In genomic region chr4:8847331-8847730, GRCh38 we compare ENCODE assay signal across 1 cellular context.
TF ChIP-seq lines count a peak whose summit lies in the region.

No MANE protein-coding gene starts in this region.

TF ChIP-seq in HCT116, 20 proteins besides CTCF, POLR2A, EP300 and RAD21 (continued from another document):
- TF ChIP-seq, protein P1, sequence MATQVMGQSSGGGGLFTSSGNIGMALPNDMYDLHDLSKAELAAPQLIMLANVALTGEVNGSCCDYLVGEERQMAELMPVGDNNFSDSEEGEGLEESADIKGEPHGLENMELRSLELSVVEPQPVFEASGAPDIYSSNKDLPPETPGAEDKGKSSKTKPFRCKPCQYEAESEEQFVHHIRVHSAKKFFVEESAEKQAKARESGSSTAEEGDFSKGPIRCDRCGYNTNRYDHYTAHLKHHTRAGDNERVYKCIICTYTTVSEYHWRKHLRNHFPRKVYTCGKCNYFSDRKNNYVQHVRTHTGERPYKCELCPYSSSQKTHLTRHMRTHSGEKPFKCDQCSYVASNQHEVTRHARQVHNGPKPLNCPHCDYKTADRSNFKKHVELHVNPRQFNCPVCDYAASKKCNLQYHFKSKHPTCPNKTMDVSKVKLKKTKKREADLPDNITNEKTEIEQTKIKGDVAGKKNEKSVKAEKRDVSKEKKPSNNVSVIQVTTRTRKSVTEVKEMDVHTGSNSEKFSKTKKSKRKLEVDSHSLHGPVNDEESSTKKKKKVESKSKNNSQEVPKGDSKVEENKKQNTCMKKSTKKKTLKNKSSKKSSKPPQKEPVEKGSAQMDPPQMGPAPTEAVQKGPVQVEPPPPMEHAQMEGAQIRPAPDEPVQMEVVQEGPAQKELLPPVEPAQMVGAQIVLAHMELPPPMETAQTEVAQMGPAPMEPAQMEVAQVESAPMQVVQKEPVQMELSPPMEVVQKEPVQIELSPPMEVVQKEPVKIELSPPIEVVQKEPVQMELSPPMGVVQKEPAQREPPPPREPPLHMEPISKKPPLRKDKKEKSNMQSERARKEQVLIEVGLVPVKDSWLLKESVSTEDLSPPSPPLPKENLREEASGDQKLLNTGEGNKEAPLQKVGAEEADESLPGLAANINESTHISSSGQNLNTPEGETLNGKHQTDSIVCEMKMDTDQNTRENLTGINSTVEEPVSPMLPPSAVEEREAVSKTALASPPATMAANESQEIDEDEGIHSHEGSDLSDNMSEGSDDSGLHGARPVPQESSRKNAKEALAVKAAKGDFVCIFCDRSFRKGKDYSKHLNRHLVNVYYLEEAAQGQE (IDR thresholded peaks at IDR 0.05; ENCODE audit: low read depth), result no peak
- TF ChIP-seq EZH2 (IDR thresholded peaks at IDR 0.05) (no peak), POLR2AphosphoS5 (IDR thresholded peaks at IDR 0.05; ENCODE audit: low read depth, low read length) (no peak), CEBPB (IDR thresholded peaks at IDR 0.05; ENCODE audit: low read depth) (no peak), SP1 (IDR thresholded peaks at IDR 0.05; ENCODE audit: low read depth) (no peak), CBX3 (IDR thresholded peaks at IDR 0.05; ENCODE audit: low read depth) (no peak), ZNF274 (IDR thresholded peaks at IDR 0.05; ENCODE audit: low read depth, low read length) (no peak), EGR1 (IDR thresholded peaks at IDR 0.05; ENCODE audit: low read depth) (no peak), JUND (IDR thresholded peaks at IDR 0.05) (no peak), ZFX (IDR thresholded peaks at IDR 0.05) (no peak), TCF7L2 (IDR thresholded peaks at IDR 0.05; ENCODE audit: borderline replicate concordance, extremely low read depth, insufficient read depth, insufficient read length) (no peak), SIN3A (IDR thresholded peaks at IDR 0.05; ENCODE audit: low read depth) (no peak), EZH2phosphoT487 (IDR thresholded peaks at IDR 0.05; ENCODE audit: borderline replicate concordance) (no peak), FOSL1 (IDR thresholded peaks at IDR 0.05; ENCODE audit: low read depth) (no peak)
- TF ChIP-seq, protein P2, sequence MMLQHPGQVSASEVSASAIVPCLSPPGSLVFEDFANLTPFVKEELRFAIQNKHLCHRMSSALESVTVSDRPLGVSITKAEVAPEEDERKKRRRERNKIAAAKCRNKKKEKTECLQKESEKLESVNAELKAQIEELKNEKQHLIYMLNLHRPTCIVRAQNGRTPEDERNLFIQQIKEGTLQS (IDR thresholded peaks at IDR 0.05), result no peak
